8 cellular contexts compared by ENCODE assay signal in genomic region chr16:21646721-21647561, GRCh38. TPM values are rescaled to one million over a fixed set of nuclear protein-coding genes. Genes with fewer than 3 reads are reported as not detected.
A peak's percentile ranks its signal among the peaks of the same experiment; 100 is the strongest.
DNase-seq lines count a peak whose midpoint lies in the region; ATAC-seq and TF ChIP-seq lines count a peak whose summit lies in the region.

No MANE protein-coding gene starts in this region.

- H3K9me3 ChIP-seq in heart right ventricle, result no peaks in the 10 kb centered on the region
- H3K9me3 ChIP-seq in osteoblast (ENCODE audit: low read depth, low read length), result no peaks in the 10 kb centered on the region

- peaks cover 0 to 46% (median 0%) of the 10 kb centered on the region in 9 donors for H3K36me3 ChIP-seq in heart right ventricle
- no peaks in the 10 kb centered on the region for H3K36me3 ChIP-seq in osteoblast (ENCODE audit: insufficient read depth, low read length)

- no peak overlapping the region for H2AFZ ChIP-seq in osteoblast (ENCODE audit: low read length)

- DNase-seq in heart right ventricle (no peak), cardiac septum (ENCODE audit: low spot score) (no peak), osteoblast (ENCODE audit: insufficient read length, low spot score, missing footprints) (no peak), NCI-H774 (lab: John Stamatoyannopoulos, UW) (no peak), Ammon's horn (ENCODE audit: low spot score) (no peak)
- DNase-seq in activated T-cell treated with anti-CD3 and anti-CD28 coated beads, Interleukin-2, amount 50 U/mL, for 48 hours, result peak; percentile 83
- DNase-seq in stimulated activated CD4-positive, alpha-beta T cell treated with anti-CD3 and anti-CD28 coated beads, Interleukin-12 subunit alpha, Interleukin-12 subunit beta, amount 100 ng/mL, for 4 hours, result peak; percentile 52

- intact Hi-C loops in heart right ventricle (cut with DNase I) (loop anchor here in 2 of 10 donors (5.0 to 10.0 kb wide), 2 partner anchors 62 to 305 kb away; partner anchors contain the start of gene UQCRC2 (in 1 of the 2)), cardiac septum (cut with DNase I) (no loop called here)

- TF ChIP-seq CTCF in heart right ventricle (IDR thresholded peaks at IDR 0.05) (no peak), osteoblast (IDR thresholded peaks at IDR 0.05; ENCODE audit: extremely low read depth, low read depth, low read length) (no peak)

- H3K27me3 ChIP-seq in heart right ventricle (no peaks in the 10 kb centered on the region), osteoblast (ENCODE audit: insufficient read depth, low read length) (no peaks in the 10 kb centered on the region)

- H3K27ac ChIP-seq in heart right ventricle, result peak overlapping the region in 8 of 10 donors; percentile 46 to 86 (median 69)
- no peak overlapping the region for H3K27ac ChIP-seq in osteoblast (ENCODE audit: low read depth, low read length)

- H3K4me3 ChIP-seq in heart right ventricle, result no peak overlapping the region
- no peak overlapping the region for H3K4me3 ChIP-seq in osteoblast (ENCODE audit: insufficient read depth, low read length)

- no peak overlapping the region for H3K4me2 ChIP-seq in osteoblast (ENCODE audit: insufficient read depth, low read length)

- H3K79me2 ChIP-seq in osteoblast (ENCODE audit: insufficient read depth, low read length), result peaks cover 69% of the 10 kb centered on the region

- peaks cover 4 to 78% (median 27%) of the 10 kb centered on the region in 9 donors for H3K4me1 ChIP-seq in heart right ventricle
- peaks cover 15% of the 10 kb centered on the region for H3K4me1 ChIP-seq in osteoblast (ENCODE audit: insufficient read depth, low read length)

- ATAC-seq in heart right ventricle, result peak in 1 of 8 donors; percentile 32
- peak; percentile 91 for ATAC-seq in HG03521 (IDR thresholded peaks at IDR 0.05; ENCODE audit: unreplicated experiment)

- WGBS in heart right ventricle, 2 donors, result 90 to 96% methylated on average over 18 of the region's 18 CpGs

- peaks cover 3% of the 10 kb centered on the region for H4K20me1 ChIP-seq in osteoblast (ENCODE audit: insufficient read depth, low read length)

RNA-seq across cellular contexts. Expression of gene IGSF6, which starts 5.5 kb away (rescaled TPM):
- total RNA-seq in heart right ventricle (10 to 100 TPM in 1 of 10 donors, 1 to 10 TPM in 6, under 1 TPM in 3; 0.78 to 14.5 (median 1.8) TPM), cardiac septum (2.3 TPM), osteoblast (under 0.01 and 0.36 TPM in 2 replicates)
- polyA plus RNA-seq in heart right ventricle, result 1 to 10 TPM in 1 of 2 donors, under 1 TPM in 1; 0.55 to 1.7 TPM

RNA-seq across cellular contexts. Expression of gene OTOA, which starts 16.8 kb away (rescaled TPM):
- total RNA-seq in heart right ventricle (under 1 TPM in 5 of 10 donors, not detected in 5; 0.06 to 0.21 (median 0.07) TPM), cardiac septum (0.11 TPM), osteoblast (under 0.01 TPM in 2 replicates)
- under 1 TPM in 1 of 2 donors, not detected in 1; 0.07 TPM for polyA plus RNA-seq in heart right ventricle

RNA-seq across cellular contexts. Expression of gene METTL9, which starts 47.6 kb away (rescaled TPM):
- total RNA-seq in heart right ventricle (10 to 100 TPM; 48.3 to 66.0 (median 52.4) TPM), cardiac septum (56.1 TPM), osteoblast (170 and 210 TPM in 2 replicates)
- polyA plus RNA-seq in heart right ventricle, result 10 to 100 TPM; 11.9 to 35.7 TPM

Comparison
In these comparisons a context has a peak if more than half of its experiments do, and no peak if none do; other contexts are left out.
1. DNase-seq: peak in activated T-cell treated with anti-CD3 and anti-CD28 coated beads, Interleukin-2, amount 50 U/mL, for 48 hours (2 of 2) and stimulated activated CD4-positive, alpha-beta T cell treated with anti-CD3 and anti-CD28 coated beads, Interleukin-12 subunit alpha, Interleukin-12 subunit beta, amount 100 ng/mL, for 4 hours (single experiment); none in heart right ventricle (0 of 2), cardiac septum (single experiment), osteoblast (single experiment), NCI-H774 (single experiment) and Ammon's horn (single experiment).